22 cellular contexts compared by ENCODE assay signal in the genomic region with DNA sequence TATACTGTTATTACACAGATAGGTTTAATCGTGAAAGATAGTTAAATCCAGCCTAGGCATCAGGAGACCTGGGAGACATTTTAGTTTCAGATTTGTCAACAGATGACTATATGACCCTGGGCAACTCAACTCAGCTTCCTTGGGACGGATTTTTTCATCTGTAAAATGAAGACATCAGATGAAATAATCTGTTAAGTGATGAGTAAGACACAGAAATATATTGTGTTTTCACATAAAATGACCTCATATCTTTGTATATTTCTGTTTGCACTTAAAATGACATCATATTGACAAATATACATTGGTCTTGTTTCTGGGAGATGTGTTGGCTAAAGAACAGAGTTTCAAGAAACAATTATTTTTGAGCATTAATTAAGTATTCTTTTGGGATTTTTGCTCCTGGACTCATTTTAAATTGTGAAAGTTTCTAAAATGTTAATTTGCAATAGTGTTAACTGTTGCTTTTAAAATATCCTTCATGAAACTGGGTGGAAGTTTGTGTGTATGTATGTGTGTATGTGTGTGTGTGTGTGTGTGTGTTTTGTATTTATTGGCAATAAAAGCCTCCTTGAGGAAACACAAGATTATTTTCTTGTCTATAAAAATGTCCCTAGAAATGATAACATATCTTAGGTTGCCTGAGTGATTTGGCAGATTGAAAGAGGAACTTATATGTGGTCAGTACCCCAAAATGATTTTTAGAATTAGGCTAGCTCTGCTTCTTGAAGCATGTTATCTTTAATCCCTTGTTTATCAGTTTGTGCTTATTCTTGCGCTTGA.
"Had no signal": no experiment of that assay in that cellular context is flagged by ENCODE, and none has a peak within 500 bp of the region (broad histone marks: within the 10 kb centered on the region; RNA-seq: fewer than 3 reads in every experiment).

No MANE protein-coding gene starts in this region.

- H3K36me3 ChIP-seq: breast epithelium, gastrocnemius medialis, left lung, lower lobe of right lung, spleen, transverse colon had no signal

- ATAC-seq: activated CD8-positive, alpha-beta T cell treated with anti-CD3 and anti-CD28 coated beads for 36 hours; gastrocnemius medialis; left lung; lower lobe of right lung; natural killer cell; right cardiac atrium; T-helper 17 cell had no signal

- FAIRE-seq: colon, islet of Langerhans, urothelium cell line had no signal

- H3K27me3 ChIP-seq: breast epithelium, gastrocnemius medialis, left lung, spleen, transverse colon had no signal

- H3K9me3 ChIP-seq: breast epithelium, gastrocnemius medialis, lower lobe of right lung, transverse colon had no signal

- DNase-seq: activated B cell treated with CpG ODN at 0.5 μM for 24 hours; activated CD4-positive, alpha-beta T cell treated with anti-CD3 and anti-CD28 coated beads, Interleukin-2, amount 50 U/mL, for 1 hour; activated CD8-positive, alpha-beta T cell treated with anti-CD3 and anti-CD28 coated beads for 36 hours; activated T-cell treated with anti-CD3 and anti-CD28 coated beads, Interleukin-2, amount 50 U/mL, for 48 hours; dermis blood vessel endothelial cell; effector CD4-positive, alpha-beta T cell; gastrocnemius medialis; glutamatergic neuron; left lung; lower lobe of right lung; mesenchymal stem cell; natural killer cell; right cardiac atrium; spleen; stimulated activated naive CD4-positive, alpha-beta T cell treated with Interleukin-2 at 50 U/mL for 16 hours; T-helper 17 cell; T1000; transverse colon had no signal

- H3K27ac ChIP-seq: breast epithelium, gastrocnemius medialis, left lung, lower lobe of right lung, spleen, transverse colon had no signal

- H3K4me3 ChIP-seq: breast epithelium, gastrocnemius medialis, left lung, lower lobe of right lung, spleen, transverse colon had no signal

- H3K4me1 ChIP-seq: breast epithelium, gastrocnemius medialis, left lung, lower lobe of right lung, spleen, transverse colon had no signal
